8 cellular contexts compared by ENCODE assay signal in the genomic region with DNA sequence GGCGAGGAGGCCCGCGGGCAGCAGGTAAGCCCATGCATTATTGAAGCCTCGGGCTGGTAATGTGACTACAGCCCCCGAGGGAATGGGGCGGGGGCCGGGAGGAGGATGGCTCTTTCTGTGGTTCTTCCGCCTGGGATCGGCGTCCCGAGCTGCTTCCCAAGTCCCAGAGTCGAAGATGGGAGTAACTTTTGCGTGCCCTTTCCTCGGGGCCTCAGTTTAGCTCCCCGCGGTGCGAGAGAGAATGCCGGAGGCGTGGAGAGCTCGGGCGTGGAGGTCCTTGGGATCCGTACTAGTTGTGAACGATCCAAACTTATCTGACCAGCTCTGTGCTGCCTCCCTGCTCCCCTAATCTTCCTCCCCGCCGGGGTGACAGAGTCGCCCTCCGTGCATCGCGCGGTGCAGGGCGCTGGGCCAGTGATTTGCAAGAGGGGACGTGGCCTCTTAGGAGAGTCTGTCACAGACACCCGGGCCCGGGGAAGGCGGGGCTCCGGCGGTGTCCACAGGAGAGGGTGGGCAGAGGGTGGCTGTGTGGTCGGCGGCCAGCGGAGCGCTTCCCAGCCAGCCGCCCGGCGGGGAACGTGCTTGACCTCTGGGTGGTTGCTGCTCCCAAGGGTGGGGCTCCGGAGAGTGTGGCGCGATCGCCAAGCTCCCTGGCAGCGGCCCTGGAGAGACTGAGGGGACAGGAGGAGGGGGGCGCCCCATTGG. TPM values are rescaled to one million over a fixed set of nuclear protein-coding genes. Genes with fewer than 3 reads are reported as not detected.
DNase-seq lines count a peak whose midpoint lies in the region; ATAC-seq and TF ChIP-seq lines count a peak whose summit lies in the region.

No MANE protein-coding gene starts in this region.

- peaks cover 30% of the 10 kb centered on the region for H3K4me1 ChIP-seq in CD4-positive, CD25-positive, alpha-beta regulatory T cell (ENCODE audit: control insufficient read depth, insufficient read depth, low read length, poor library complexity, severe bottlenecking)

- peak overlapping the region in 2 of 3 donors; percentile 76 to 77 for H3K27ac Mint-ChIP-seq in CD4-positive, CD25-positive, alpha-beta regulatory T cell

- WGBS in lower leg skin, 2 donors, result 0 to 1% methylated on average over 26 to 36 of the region's 51 CpGs

- no peak for TF ChIP-seq POLR2A in lower leg skin (IDR thresholded peaks at IDR 0.05)

- H3K36me3 ChIP-seq in CD4-positive, CD25-positive, alpha-beta regulatory T cell (ENCODE audit: control insufficient read depth, insufficient read depth, low read length), result no peaks in the 10 kb centered on the region
- no peaks in the 10 kb centered on the region for H3K36me3 ChIP-seq in KOPT-K1 (ENCODE audit: insufficient read depth, low read length)

- no peaks in the 10 kb centered on the region for H3K9me3 ChIP-seq in CD4-positive, CD25-positive, alpha-beta regulatory T cell (ENCODE audit: control insufficient read depth in 2 of 2, low read length in 2 of 2)
- H3K9me3 ChIP-seq in KOPT-K1 (ENCODE audit: insufficient read depth, low read length, poor library complexity, severe bottlenecking), result no peaks in the 10 kb centered on the region

- peak; percentile 8 to 37 (median 29) for DNase-seq in CD4-positive, CD25-positive, alpha-beta regulatory T cell
- DNase-seq in activated CD4-positive, alpha-beta T cell treated with anti-CD3 and anti-CD28 coated beads for 48 hours, result peak; percentile 35
- DNase-seq in effector CD4-positive, alpha-beta T cell, result peak; percentile 20
- DNase-seq in lower leg skin (ENCODE audit: low spot score in 2 of 2) (peak; percentile 68 to 96), G401 (ENCODE audit: low spot score) (no peak)
- DNase-seq in stimulated activated CD8-positive, alpha-beta memory T cell treated with anti-CD3 and anti-CD28 coated beads, Interleukin-12 subunit alpha, Interleukin-12 subunit beta, amount 100 ng/mL, for 4 hours (ENCODE audit: low read depth), result peak; percentile 24

- peaks cover 18% of the 10 kb centered on the region for H3K27me3 Mint-ChIP-seq in CD4-positive, CD25-positive, alpha-beta regulatory T cell

- peaks cover 5 to 21% (median 13%) of the 10 kb centered on the region in 4 donors for H3K4me1 Mint-ChIP-seq in CD4-positive, CD25-positive, alpha-beta regulatory T cell

- no peaks in the 10 kb centered on the region for H3K36me3 Mint-ChIP-seq in CD4-positive, CD25-positive, alpha-beta regulatory T cell

- in situ Hi-C loops in G401 (cut with HindIII; ENCODE audit: low sequenced_read_pairs), result no loop called here

- peaks cover 0 to 2% (median 0%) of the 10 kb centered on the region in 7 donors for H3K9me3 Mint-ChIP-seq in CD4-positive, CD25-positive, alpha-beta regulatory T cell

- H3K27me3 ChIP-seq in CD4-positive, CD25-positive, alpha-beta regulatory T cell (ENCODE audit: control insufficient read depth, insufficient read depth, low read length), result peaks cover 5% of the 10 kb centered on the region

- intact Hi-C loops in lower leg skin (cut with DNase I; ENCODE audit: low total_unique reads), result no loop called here

- peak; percentile 52 to 56 for ATAC-seq in CD4-positive, CD25-positive, alpha-beta regulatory T cell (ENCODE audit: low read depth in 2 of 2)
- ATAC-seq in GM21381 (IDR thresholded peaks at IDR 0.05; ENCODE audit: unreplicated experiment), result peak; percentile 42

- peak overlapping the region; percentile 86 for H3K4me3 ChIP-seq in CD4-positive, CD25-positive, alpha-beta regulatory T cell (ENCODE audit: low read depth, low read length)
- H3K4me3 ChIP-seq in lower leg skin (ENCODE audit: low read depth, poor library complexity, severe bottlenecking), result peak overlapping the region; percentile 69

- no peak overlapping the region for H3K27ac ChIP-seq in CD4-positive, CD25-positive, alpha-beta regulatory T cell (ENCODE audit: insufficient read depth, low read length, poor library complexity, severe bottlenecking)
- H3K27ac ChIP-seq in KOPT-K1 (ENCODE audit: low read depth, low read length, poor library complexity, severe bottlenecking), result peak overlapping the region; percentile 58

- TF ChIP-seq CTCF in lower leg skin (IDR thresholded peaks at IDR 0.05), result peak in 1 of 3 donors; percentile 11

- H3K4me3 Mint-ChIP-seq in CD4-positive, CD25-positive, alpha-beta regulatory T cell, result peak overlapping the region; percentile 94 to 99 (median 96)

RNA-seq across cellular contexts. Expression of gene UTRN, which starts 0.8 kb away (rescaled TPM):
- total RNA-seq in CD4-positive, CD25-positive, alpha-beta regulatory T cell, result 297 TPM
- polyA plus RNA-seq in CD4-positive, CD25-positive, alpha-beta regulatory T cell, result 10 to 100 TPM; 34.9 to 44.4 (median 37.0) TPM
- 100 to 1,000 TPM in 3 of 4 donors, 10 to 100 TPM in 1; 88.7 to 149 (median 132) TPM for total RNA-seq in lower leg skin
- total RNA-seq in G401 (2014; rRNA removed; shearing (Covaris generic)), result not detected in 2 replicates

Comparison
In these comparisons a context has a peak if more than half of its experiments do, and no peak if none do; other contexts are left out.
1. RNA of gene UTRN, which starts 0.8 kb away (total RNA-seq): 297 TPM in CD4-positive, CD25-positive, alpha-beta regulatory T cell (single experiment) and 88.7 to 149 TPM in lower leg skin; not detected in G401; every median in the first group is over 10 times any median in the second.